1 cellular context compared by ENCODE assay signal in the genomic region with DNA sequence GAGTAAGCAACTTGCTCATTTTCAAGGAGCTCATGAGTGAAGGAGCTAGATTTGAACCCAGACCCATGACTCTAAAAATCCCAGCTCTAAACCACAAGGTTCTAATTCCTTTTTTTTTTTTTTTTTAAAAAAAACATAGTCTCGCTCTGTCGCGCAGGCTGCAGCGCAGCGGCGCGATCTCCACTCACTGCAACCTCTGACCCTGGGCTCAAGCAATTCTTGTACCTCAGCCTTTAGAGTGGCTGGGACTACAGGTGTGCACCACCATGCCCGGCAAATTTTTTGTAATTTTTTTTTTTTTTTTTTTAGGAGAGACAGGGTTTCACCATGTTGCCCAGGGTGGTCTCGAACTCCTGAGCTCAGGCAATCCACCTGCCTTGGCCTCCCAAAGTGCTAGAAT.
A peak's percentile ranks its signal among the peaks of the same experiment; 100 is the strongest.
TF ChIP-seq lines count a peak whose summit lies in the region.

No MANE protein-coding gene starts in this region.

TF ChIP-seq in K562, 482 proteins besides CTCF, POLR2A, EP300 and RAD21:
- TF ChIP-seq BHLHE40 (IDR thresholded peaks at IDR 0.05; ENCODE audit: low read length) (no peak), ZKSCAN3 (CRISPR knock-in tag; IDR thresholded peaks at IDR 0.05) (no peak), SMARCA5 (IDR thresholded peaks at IDR 0.05) (no peak), XRCC4 (IDR thresholded peaks at IDR 0.05; ENCODE audit: extremely low read depth, insufficient read depth, insufficient read length) (no peak), ETV6 (IDR thresholded peaks at IDR 0.05; ENCODE audit: borderline replicate concordance in 1 of 2, low read depth in 2 of 2, low read length in 1 of 2) (no peak), ETV6 (CRISPR knock-in tag; IDR thresholded peaks at IDR 0.05; ENCODE audit: borderline replicate concordance) (no peak)
- TF ChIP-seq, protein P1, sequence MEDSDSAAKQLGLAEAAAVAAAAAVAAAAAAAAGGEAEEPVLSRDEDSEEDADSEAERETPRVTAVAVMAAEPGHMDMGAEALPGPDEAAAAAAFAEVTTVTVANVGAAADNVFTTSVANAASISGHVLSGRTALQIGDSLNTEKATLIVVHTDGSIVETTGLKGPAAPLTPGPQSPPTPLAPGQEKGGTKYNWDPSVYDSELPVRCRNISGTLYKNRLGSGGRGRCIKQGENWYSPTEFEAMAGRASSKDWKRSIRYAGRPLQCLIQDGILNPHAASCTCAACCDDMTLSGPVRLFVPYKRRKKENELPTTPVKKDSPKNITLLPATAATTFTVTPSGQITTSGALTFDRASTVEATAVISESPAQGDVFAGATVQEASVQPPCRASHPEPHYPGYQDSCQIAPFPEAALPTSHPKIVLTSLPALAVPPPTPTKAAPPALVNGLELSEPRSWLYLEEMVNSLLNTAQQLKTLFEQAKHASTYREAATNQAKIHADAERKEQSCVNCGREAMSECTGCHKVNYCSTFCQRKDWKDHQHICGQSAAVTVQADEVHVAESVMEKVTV (CRISPR knock-in tag; IDR thresholded peaks at IDR 0.05): no peak
- TF ChIP-seq, protein P2, sequence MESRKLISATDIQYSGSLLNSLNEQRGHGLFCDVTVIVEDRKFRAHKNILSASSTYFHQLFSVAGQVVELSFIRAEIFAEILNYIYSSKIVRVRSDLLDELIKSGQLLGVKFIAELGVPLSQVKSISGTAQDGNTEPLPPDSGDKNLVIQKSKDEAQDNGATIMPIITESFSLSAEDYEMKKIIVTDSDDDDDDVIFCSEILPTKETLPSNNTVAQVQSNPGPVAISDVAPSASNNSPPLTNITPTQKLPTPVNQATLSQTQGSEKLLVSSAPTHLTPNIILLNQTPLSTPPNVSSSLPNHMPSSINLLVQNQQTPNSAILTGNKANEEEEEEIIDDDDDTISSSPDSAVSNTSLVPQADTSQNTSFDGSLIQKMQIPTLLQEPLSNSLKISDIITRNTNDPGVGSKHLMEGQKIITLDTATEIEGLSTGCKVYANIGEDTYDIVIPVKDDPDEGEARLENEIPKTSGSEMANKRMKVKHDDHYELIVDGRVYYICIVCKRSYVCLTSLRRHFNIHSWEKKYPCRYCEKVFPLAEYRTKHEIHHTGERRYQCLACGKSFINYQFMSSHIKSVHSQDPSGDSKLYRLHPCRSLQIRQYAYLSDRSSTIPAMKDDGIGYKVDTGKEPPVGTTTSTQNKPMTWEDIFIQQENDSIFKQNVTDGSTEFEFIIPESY (CRISPR knock-in tag; IDR thresholded peaks at IDR 0.05): peak; percentile 51; the same call in 1 of the 2 replicates
